Comparison of ENCODE assay signal across 16 cellular contexts in genomic region chr2:201402651-201403573, GRCh38. TPM values are rescaled to one million over a fixed set of nuclear protein-coding genes. Genes with fewer than 3 reads are reported as not detected.
DNase-seq lines count a peak whose midpoint lies in the region; ATAC-seq and TF ChIP-seq lines count a peak whose summit lies in the region.
"Had no signal": no experiment of that assay in that cellular context is flagged by ENCODE, and none has a peak within 500 bp of the region (broad histone marks: within the 10 kb centered on the region; RNA-seq: fewer than 3 reads in every experiment).

No MANE protein-coding gene starts in this region.

- H3K4me3 Mint-ChIP-seq in CD14-positive monocyte = no peak overlapping the region
- no peak overlapping the region for H3K4me3 Mint-ChIP-seq in activated naive CD8-positive, alpha-beta T cell treated with anti-CD3 and anti-CD28 coated beads, Interleukin-2, amount 50 U/mL, for 24 hours
- H3K4me3 Mint-ChIP-seq: activated naive CD8-positive, alpha-beta T cell; dendritic cell treated with granulocyte-macrophage colony-stimulating factor and Interleukin-4, amounts not matched to agents 40 ng/mL and 50 ng/mL, for 4 days had no signal

- WGBS in right cardiac atrium = 55% methylated on average over 6 of the region's 6 CpGs

- peaks cover 39 to 44% of the 10 kb centered on the region in 2 donors for H3K36me3 Mint-ChIP-seq in CD14-positive monocyte
- H3K36me3 Mint-ChIP-seq in activated naive CD8-positive, alpha-beta T cell treated with anti-CD3 and anti-CD28 coated beads, Interleukin-2, amount 50 U/mL, for 24 hours (ENCODE audit: low read depth) = peaks cover 6% of the 10 kb centered on the region

- H3K27me3 Mint-ChIP-seq in CD14-positive monocyte (ENCODE audit: low read depth in 3 of 3) = peaks cover 0 to 2% (median 0%) of the 10 kb centered on the region in 3 donors
- no peaks in the 10 kb centered on the region for H3K27me3 Mint-ChIP-seq in activated naive CD8-positive, alpha-beta T cell treated with anti-CD3 and anti-CD28 coated beads, Interleukin-2, amount 50 U/mL, for 24 hours
- H3K27me3 Mint-ChIP-seq: activated naive CD8-positive, alpha-beta T cell; dendritic cell treated with granulocyte-macrophage colony-stimulating factor and Interleukin-4, amounts not matched to agents 40 ng/mL and 50 ng/mL, for 4 days had no signal

- H3K4me3 ChIP-seq in right cardiac atrium (ENCODE audit: low read length) = no peak overlapping the region
- H3K4me3 ChIP-seq: esophagus squamous epithelium, pancreas, tibial artery had no signal

- no peak for ATAC-seq in right cardiac atrium
- no peak for ATAC-seq in activated naive CD8-positive, alpha-beta T cell treated with anti-CD3 and anti-CD28 coated beads, Interleukin-2, amount 50 U/mL, for 24 hours
- ATAC-seq: activated CD4-positive, CD25-positive, alpha-beta regulatory T cell treated with anti-CD3 and anti-CD28 coated beads, Interleukin-2, amount 50 U/mL, for 24 hours had no signal

- intact Hi-C loops in right cardiac atrium (cut with DNase I) (no loop called here), CD14-positive monocyte (cut with micrococcal nuclease) (no loop called here)

- H3K9me3 ChIP-seq in right cardiac atrium (ENCODE audit: control insufficient read depth, low read length) = no peaks in the 10 kb centered on the region
- H3K9me3 ChIP-seq: esophagus squamous epithelium, pancreas, tibial artery had no signal

- peaks cover 1% of the 10 kb centered on the region for H3K4me1 ChIP-seq in right cardiac atrium (ENCODE audit: control insufficient read depth, insufficient read depth, low read length)

- peak overlapping the region; percentile 45 for H3K27ac ChIP-seq in right cardiac atrium (ENCODE audit: low read length)

- DNase-seq in AG08395 (ENCODE audit: low spot score) = peak; percentile 27
- DNase-seq in LHCN-M2 (ENCODE audit: low read depth) = peak; percentile 35
- peak; percentile 30 for DNase-seq in astrocyte of the hippocampus (ENCODE audit: low read depth, low spot score)
- no peak for DNase-seq in right cardiac atrium
- no peak for DNase-seq in CD14-positive monocyte (ENCODE audit: low spot score)
- DNase-seq in COLO668 (lab: John Stamatoyannopoulos, UW; ENCODE audit: unreplicated experiment) = no peak
- no peak for DNase-seq in activated naive CD8-positive, alpha-beta T cell treated with anti-CD3 and anti-CD28 coated beads, Interleukin-2, amount 50 U/mL, for 24 hours
- DNase-seq in NCI-H2107 treated with DMSO at 0.1 percent for 48 hours (lab: John Stamatoyannopoulos, UW; ENCODE audit: unreplicated experiment) = no peak
- DNase-seq: activated CD8-positive, alpha-beta memory T cell treated with anti-CD3 and anti-CD28 coated beads, Interleukin-2, amount 50 U/mL, for 48 hours; DMS 273 treated with DMSO at 0.1 percent for 48 hours; esophagus squamous epithelium; pancreas; tibial artery had no signal

- H3K4me1 Mint-ChIP-seq in CD14-positive monocyte = peaks cover 12% of the 10 kb centered on the region
- H3K4me1 Mint-ChIP-seq in activated naive CD8-positive, alpha-beta T cell treated with anti-CD3 and anti-CD28 coated beads, Interleukin-2, amount 50 U/mL, for 24 hours = peaks cover 37% of the 10 kb centered on the region

- no peak for TF ChIP-seq CTCF in CD14-positive monocyte (IDR thresholded peaks at IDR 0.05)

- H3K9me3 Mint-ChIP-seq in CD14-positive monocyte = no peaks in the 10 kb centered on the region
- no peaks in the 10 kb centered on the region for H3K9me3 Mint-ChIP-seq in activated naive CD8-positive, alpha-beta T cell treated with anti-CD3 and anti-CD28 coated beads, Interleukin-2, amount 50 U/mL, for 24 hours
- H3K9me3 Mint-ChIP-seq: dendritic cell treated with granulocyte-macrophage colony-stimulating factor and Interleukin-4, amounts not matched to agents 40 ng/mL and 50 ng/mL, for 4 days had no signal

- H3K27ac Mint-ChIP-seq in CD14-positive monocyte = no peak overlapping the region
- H3K27ac Mint-ChIP-seq in activated naive CD8-positive, alpha-beta T cell treated with anti-CD3 and anti-CD28 coated beads, Interleukin-2, amount 50 U/mL, for 24 hours = no peak overlapping the region
- H3K27ac Mint-ChIP-seq: activated naive CD8-positive, alpha-beta T cell; dendritic cell treated with granulocyte-macrophage colony-stimulating factor and Interleukin-4, amounts not matched to agents 40 ng/mL and 50 ng/mL, for 4 days had no signal

- H3K27me3 ChIP-seq in right cardiac atrium (ENCODE audit: control insufficient read depth, insufficient read depth) = no peaks in the 10 kb centered on the region
- H3K27me3 ChIP-seq: esophagus squamous epithelium, pancreas, tibial artery had no signal

RNA-seq across cellular contexts. Expression of gene FLACC1, which starts 45.8 kb away (rescaled TPM):
- 1.3 and 3.7 TPM in 2 replicates for total RNA-seq in LHCN-M2 (2014; rRNA removed)
- polyA plus RNA-seq in LHCN-M2 (2012) = 0.11 TPM
- total RNA-seq in right cardiac atrium = 1 to 10 TPM; 5.5 to 8.7 (median 6.7) TPM
- polyA plus RNA-seq in right cardiac atrium = 4.1 TPM
- polyA plus RNA-seq in CD14-positive monocyte = under 1 TPM in 1 of 2 donors, not detected in 1; 0.16 TPM

RNA-seq across cellular contexts. Expression of gene TRAK2, which starts 48.3 kb away (rescaled TPM):
- total RNA-seq in LHCN-M2 (2014; rRNA removed) (47.8 and 73.9 TPM in 2 replicates), right cardiac atrium (100 to 1,000 TPM in 3 of 4 donors, 10 to 100 TPM in 1; 98.2 to 141 (median 134) TPM)
- polyA plus RNA-seq in LHCN-M2 (2012) = 23.2 TPM
- polyA plus RNA-seq in right cardiac atrium (37.6 TPM), CD14-positive monocyte (10 to 100 TPM; 15.3 to 16.8 TPM)

RNA-seq across cellular contexts. Expression of gene STRADB, which starts 48.6 kb away (rescaled TPM):
- total RNA-seq in LHCN-M2 (2014; rRNA removed) = 255 and 259 TPM in 2 replicates
- polyA plus RNA-seq in LHCN-M2 (2012) = 48.6 TPM
- total RNA-seq in right cardiac atrium = 10 to 100 TPM; 35.4 to 51.3 (median 43.4) TPM
- 46.9 TPM for polyA plus RNA-seq in right cardiac atrium
- polyA plus RNA-seq in CD14-positive monocyte = 10 to 100 TPM; 22.0 to 25.6 TPM

Comparison
In these comparisons a context has a peak if more than half of its experiments do, and no peak if none do; other contexts are left out.
1. DNase-seq: peak in AG08395 (single experiment), LHCN-M2 (single experiment) and astrocyte of the hippocampus (single experiment); none in right cardiac atrium (0 of 3), CD14-positive monocyte (single experiment), COLO668 (single experiment), activated naive CD8-positive, alpha-beta T cell treated with anti-CD3 and anti-CD28 coated beads, Interleukin-2, amount 50 U/mL, for 24 hours (single experiment) and NCI-H2107 treated with DMSO at 0.1 percent for 48 hours (single experiment).